In genomic region chr4:3232001-3232400, GRCh38 we compare ENCODE assay signal across 20 cellular contexts. TPM values are rescaled to one million over a fixed set of nuclear protein-coding genes. Genes with fewer than 3 reads are reported as not detected.
DNase-seq lines count a peak whose midpoint lies in the region; ATAC-seq, FAIRE-seq and TF ChIP-seq lines count a peak whose summit lies in the region.
"Had no signal": no experiment of that assay in that cellular context is flagged by ENCODE, and none has a peak within 500 bp of the region (broad histone marks: within the 10 kb centered on the region; RNA-seq: fewer than 3 reads in every experiment).

No MANE protein-coding gene starts in this region.

- H3K36me3 Mint-ChIP-seq in CD14-positive monocyte (peaks cover 81 to 92% of the 10 kb centered on the region in 2 donors), WTC11 (peaks cover 67% of the 10 kb centered on the region), progenitor cell of endocrine pancreas (ENCODE audit: insufficient read depth) (peaks cover 20% of the 10 kb centered on the region)

- H3K27me3 Mint-ChIP-seq in CD14-positive monocyte (ENCODE audit: low read depth in 3 of 3) (peaks cover 0 to 2% (median 0%) of the 10 kb centered on the region in 3 donors), WTC11 (ENCODE audit: low read depth) (peaks cover 14% of the 10 kb centered on the region), progenitor cell of endocrine pancreas (no peaks in the 10 kb centered on the region)
- H3K27me3 Mint-ChIP-seq: B cell, IgD-negative memory B cell had no signal

- ATAC-seq in WTC11 = no peak
- ATAC-seq: CD8-positive, alpha-beta T cell had no signal

- H3K4me1 ChIP-seq in kidney (ENCODE audit: control insufficient read depth in 1 of 2, insufficient read depth in 1 of 2, low read depth in 1 of 2, low read length in 2 of 2) = no peaks in the 10 kb centered on the region

- H3K4me1 Mint-ChIP-seq in CD14-positive monocyte (peaks cover 4% of the 10 kb centered on the region), WTC11 (peaks cover under 1% of the 10 kb centered on the region), progenitor cell of endocrine pancreas (ENCODE audit: low read depth) (no peaks in the 10 kb centered on the region)
- H3K4me1 Mint-ChIP-seq: B cell had no signal

- peak overlapping the region in 6 of 7 donors; percentile 6 to 85 (median 62) for H3K27ac Mint-ChIP-seq in CD14-positive monocyte
- peak overlapping the region; percentile 36; the same call in 1 of the 2 replicates for H3K27ac Mint-ChIP-seq in WTC11
- peak overlapping the region; percentile 16 for H3K27ac Mint-ChIP-seq in progenitor cell of endocrine pancreas
- H3K27ac Mint-ChIP-seq: B cell; CD8-positive, alpha-beta T cell; IgD-negative memory B cell had no signal

- no peaks in the 10 kb centered on the region for H3K9me3 ChIP-seq in kidney (ENCODE audit: control insufficient read depth in 1 of 2, low read length in 2 of 2)

- H3K9ac ChIP-seq in kidney (ENCODE audit: low read length in 2 of 2) = no peak overlapping the region
- H3K9ac ChIP-seq: GM23248 had no signal

- intact Hi-C loops in CD14-positive monocyte (cut with micrococcal nuclease) = loop anchor here in 1 of 2 donors (5.0 kb wide), 2 partner anchors 40 to 50 kb away; no protein-coding TSS in a partner anchor
- intact Hi-C loops in kidney (cut with DNase I) = no loop called here

- TF ChIP-seq CTCF in CD14-positive monocyte (IDR thresholded peaks at IDR 0.05) = no peak
- no peak for TF ChIP-seq CTCF in WTC11 (IDR thresholded peaks at IDR 0.05)
- no peak for TF ChIP-seq CTCF in kidney (IDR thresholded peaks at IDR 0.05; ENCODE audit: borderline replicate concordance, extremely low read depth, insufficient read depth)
- no peak for TF ChIP-seq CTCF in progenitor cell of endocrine pancreas (IDR thresholded peaks at IDR 0.05; ENCODE audit: unreplicated experiment)
- TF ChIP-seq CTCF in GM13976 (IDR thresholded peaks at IDR 0.05; ENCODE audit: borderline replicate concordance, control extremely low read depth, extremely low read depth, insufficient read depth, missing control alignments) = no peak

- no peak overlapping the region for H3K4me3 Mint-ChIP-seq in CD14-positive monocyte
- H3K4me3 Mint-ChIP-seq in WTC11 = no peak overlapping the region
- H3K4me3 Mint-ChIP-seq in progenitor cell of endocrine pancreas (ENCODE audit: low read depth) = no peak overlapping the region
- H3K4me3 Mint-ChIP-seq: B cell; CD8-positive, alpha-beta T cell; IgD-negative memory B cell had no signal

- in situ Hi-C loops in GM13976 (cut with MboI; ENCODE audit: low sequenced_read_pairs, unreplicated experiment) = no loop called here

- no peak overlapping the region for H3K4me3 ChIP-seq in kidney (ENCODE audit: low read length in 2 of 2)
- H3K4me3 ChIP-seq: GM23248 had no signal

- peaks cover 0 to 4% (median 0%) of the 10 kb centered on the region in 7 donors for H3K9me3 Mint-ChIP-seq in CD14-positive monocyte
- peaks cover 8% of the 10 kb centered on the region for H3K9me3 Mint-ChIP-seq in WTC11
- H3K9me3 Mint-ChIP-seq in progenitor cell of endocrine pancreas (ENCODE audit: low read depth) = no peaks in the 10 kb centered on the region
- H3K9me3 Mint-ChIP-seq: CD8-positive, alpha-beta T cell; IgD-negative memory B cell had no signal

- FAIRE-seq in kidney (lab: Jason Lieb, UNC) = no peak
- FAIRE-seq: A204.1, D721Med, GM18507 had no signal

- no peak for DNase-seq in CD14-positive monocyte (ENCODE audit: low spot score)
- DNase-seq in WTC11 (ENCODE audit: low spot score) = no peak
- peak; percentile 39 for DNase-seq in kidney
- DNase-seq in progenitor cell of endocrine pancreas (ENCODE audit: low spot score, unreplicated experiment) = no peak
- no peak for DNase-seq in EL
- no peak for DNase-seq in putamen (ENCODE audit: low spot score)
- DNase-seq in GM13976 (ENCODE audit: low spot score) = no peak
- DNase-seq: C1 segment of cervical spinal cord; CD8-positive, alpha-beta T cell; COR-L47; DND-41; GF-D8; H7 had no signal

- POLR2A ChIA-PET in WTC11 (lab: Charles Lee) = no interaction called here

- H3K36me3 ChIP-seq in kidney (ENCODE audit: control insufficient read depth in 1 of 2, insufficient read depth in 2 of 2, low read length in 2 of 2) = peaks cover 40 to 45% of the 10 kb centered on the region in 2 donors

- CTCF ChIA-PET in WTC11 (lab: Charles Lee) = no interaction called here

- H3K27ac ChIP-seq in kidney (ENCODE audit: low read depth in 2 of 2, low read length in 2 of 2) = no peak overlapping the region
- H3K27ac ChIP-seq: GM23248 had no signal

TF ChIP-seq in WTC11, 78 proteins besides CTCF, POLR2A, EP300 and RAD21 (continues in another document):
- no peak for TF ChIP-seq PRDM15 (CRISPR knock-in tag; IDR thresholded peaks at IDR 0.05)
- TF ChIP-seq MXD4 (CRISPR knock-in tag; IDR thresholded peaks at IDR 0.05; ENCODE audit: borderline replicate concordance) = no peak
- no peak for TF ChIP-seq USF2 (CRISPR knock-in tag; IDR thresholded peaks at IDR 0.05)
- no peak for TF ChIP-seq EMX1 (CRISPR knock-in tag; IDR thresholded peaks at IDR 0.05)
- no peak for TF ChIP-seq ZNF396 (CRISPR knock-in tag; IDR thresholded peaks at IDR 0.05; ENCODE audit: borderline replicate concordance)
- no peak for TF ChIP-seq ZNF317 (CRISPR knock-in tag; IDR thresholded peaks at IDR 0.05; ENCODE audit: borderline replicate concordance, low read depth)
- TF ChIP-seq ATF2 (CRISPR knock-in tag; IDR thresholded peaks at IDR 0.05; ENCODE audit: borderline replicate concordance, low read depth) = no peak

RNA-seq across cellular contexts. Expression of gene MSANTD1, which starts 17.0 kb away (rescaled TPM):
- polyA plus RNA-seq in CD14-positive monocyte = not detected
- total RNA-seq in WTC11 (2021) = 0.98 to 1.1 TPM (median 0.99 TPM) in 3 replicates
- 0.91 TPM for total RNA-seq in kidney
- polyA plus RNA-seq in kidney (ENCODE audit: insufficient read depth, low read depth, low replicate concordance) = not detected
- total RNA-seq in progenitor cell of endocrine pancreas = 2.1 and 2.4 TPM in 2 replicates
- total RNA-seq: GM23248, HT1080 had no signal
- polyA plus RNA-seq: GM23248, IgD-negative memory B cell had no signal
